17 cellular contexts compared by ENCODE assay signal in the genomic region with DNA sequence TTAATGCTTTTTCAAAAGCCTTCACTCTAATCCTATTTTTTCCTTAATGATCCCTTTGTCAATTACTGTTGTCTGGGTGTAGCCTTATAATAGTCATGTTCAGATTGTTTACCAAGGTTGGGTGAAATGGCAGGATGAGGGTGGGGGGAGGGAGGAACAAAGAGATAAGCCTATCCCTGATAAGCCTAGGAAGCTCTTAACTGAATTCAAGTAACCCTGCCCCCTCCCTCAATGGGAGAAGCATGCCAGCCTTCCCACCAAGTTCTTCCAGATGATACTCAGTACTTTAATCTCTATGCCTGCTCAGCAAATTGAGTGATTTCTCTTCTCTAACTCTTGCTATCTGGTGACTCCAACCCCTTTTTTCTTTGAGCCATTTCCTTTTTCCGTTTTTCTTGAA.
DNase-seq lines count a peak whose midpoint lies in the region; ATAC-seq and TF ChIP-seq lines count a peak whose summit lies in the region.
"Had no signal": no experiment of that assay in that cellular context is flagged by ENCODE, and none has a peak within 500 bp of the region (broad histone marks: within the 10 kb centered on the region; RNA-seq: fewer than 3 reads in every experiment).

No MANE protein-coding gene starts in this region.

- H3K27ac Mint-ChIP-seq in activated CD4-positive, alpha-beta T cell treated with anti-CD3 and anti-CD28 coated beads, Interleukin-2, amount 10 ng/mL, durations not matched to agents 7 days and 5 days = peak overlapping the region; percentile 57
- H3K27ac Mint-ChIP-seq in WTC11 (peak overlapping the region; percentile 41; the same call in 1 of the 2 replicates), T-cell (no peak overlapping the region)
- H3K27ac Mint-ChIP-seq: CD8-positive, alpha-beta T cell had no signal

- TF ChIP-seq EP300 in transverse colon (IDR thresholded peaks at IDR 0.05; ENCODE audit: low read depth) = no peak

- TF ChIP-seq CTCF in WTC11 (IDR thresholded peaks at IDR 0.05) (no peak), transverse colon (IDR thresholded peaks at IDR 0.05) (no peak)

- no peaks in the 10 kb centered on the region for H3K4me1 Mint-ChIP-seq in activated CD4-positive, alpha-beta T cell treated with anti-CD3 and anti-CD28 coated beads, Interleukin-2, amount 10 ng/mL, durations not matched to agents 7 days and 5 days
- H3K4me1 Mint-ChIP-seq in WTC11 (peaks cover 36% of the 10 kb centered on the region), T-cell (no peaks in the 10 kb centered on the region)

- H3K27me3 Mint-ChIP-seq in activated CD4-positive, alpha-beta T cell treated with anti-CD3 and anti-CD28 coated beads, Interleukin-2, amount 10 ng/mL, durations not matched to agents 7 days and 5 days = no peaks in the 10 kb centered on the region
- no peaks in the 10 kb centered on the region for H3K27me3 Mint-ChIP-seq in WTC11 (ENCODE audit: low read depth)
- peaks cover 6 to 9% of the 10 kb centered on the region in 2 donors for H3K27me3 Mint-ChIP-seq in T-cell

- no peak overlapping the region for H3K4me3 Mint-ChIP-seq in activated CD4-positive, alpha-beta T cell treated with anti-CD3 and anti-CD28 coated beads, Interleukin-2, amount 10 ng/mL, durations not matched to agents 7 days and 5 days
- H3K4me3 Mint-ChIP-seq in WTC11 = no peak overlapping the region
- H3K4me3 Mint-ChIP-seq in T-cell = no peak overlapping the region
- H3K4me3 Mint-ChIP-seq: CD8-positive, alpha-beta T cell had no signal

- intact Hi-C loops in transverse colon (cut with DNase I; ENCODE audit: low total_unique reads) = loop anchor here (10.0 kb wide), 3 partner anchors 352 to 642 kb away; no protein-coding TSS in a partner anchor

- peak overlapping the region; percentile 11 for H3K27ac ChIP-seq in mesodermal cell (ENCODE audit: low read depth, low read length, severe bottlenecking)
- H3K27ac ChIP-seq in transverse colon = peak overlapping the region in 3 of 4 donors; percentile 58 to 74 (median 69)
- H3K27ac ChIP-seq: BLaER1 had no signal

- in situ Hi-C loops in transverse colon (cut with MboI; ENCODE audit: low pct_ligation_motif_present in 1 of 4, low pct_unique_long_range_greater_than_20kb in 1 of 4, low sequenced_read_pairs in 3 of 4) = no loop called here

- ATAC-seq in WTC11 (no peak), HG03196 (IDR thresholded peaks at IDR 0.05; ENCODE audit: unreplicated experiment) (no peak), T-cell (replicated peaks in 1 of 4) (no peak)
- ATAC-seq: CD8-positive, alpha-beta T cell; K562; Panc1 had no signal

- peaks cover 9% of the 10 kb centered on the region for H3K9me3 ChIP-seq in mesodermal cell (ENCODE audit: control insufficient read depth, low read length)
- no peaks in the 10 kb centered on the region for H3K9me3 ChIP-seq in transverse colon
- H3K9me3 ChIP-seq: BLaER1 had no signal

- no peak overlapping the region for H3K4me3 ChIP-seq in mesodermal cell (ENCODE audit: extremely low read depth, insufficient read depth, low read length, poor library complexity, severe bottlenecking)
- no peak overlapping the region for H3K4me3 ChIP-seq in transverse colon
- H3K4me3 ChIP-seq: BLaER1, K562 had no signal

- H3K36me3 Mint-ChIP-seq in activated CD4-positive, alpha-beta T cell treated with anti-CD3 and anti-CD28 coated beads, Interleukin-2, amount 10 ng/mL, durations not matched to agents 7 days and 5 days (ENCODE audit: low read depth) = no peaks in the 10 kb centered on the region
- H3K36me3 Mint-ChIP-seq in WTC11 = peaks cover 23% of the 10 kb centered on the region
- no peaks in the 10 kb centered on the region for H3K36me3 Mint-ChIP-seq in T-cell
- H3K36me3 Mint-ChIP-seq: CD8-positive, alpha-beta T cell had no signal

- H3K9me3 Mint-ChIP-seq in activated CD4-positive, alpha-beta T cell treated with anti-CD3 and anti-CD28 coated beads, Interleukin-2, amount 10 ng/mL, durations not matched to agents 7 days and 5 days = no peaks in the 10 kb centered on the region
- H3K9me3 Mint-ChIP-seq in WTC11 = peaks cover 23% of the 10 kb centered on the region
- peaks cover 5 to 9% (median 7%) of the 10 kb centered on the region in 3 donors for H3K9me3 Mint-ChIP-seq in T-cell

- no peak for TF ChIP-seq POLR2A in transverse colon (IDR thresholded peaks at IDR 0.05)

- peaks cover 4% of the 10 kb centered on the region for H3K4me1 ChIP-seq in mesodermal cell (ENCODE audit: control insufficient read depth, insufficient read depth, low read length, poor library complexity, severe bottlenecking)
- peaks cover 0 to 9% (median 0%) of the 10 kb centered on the region in 4 donors for H3K4me1 ChIP-seq in transverse colon
- H3K4me1 ChIP-seq: BLaER1 had no signal

- no peaks in the 10 kb centered on the region for H3K36me3 ChIP-seq in mesodermal cell (ENCODE audit: control insufficient read depth, insufficient read depth, low read length)
- H3K36me3 ChIP-seq in transverse colon = no peaks in the 10 kb centered on the region
- H3K36me3 ChIP-seq: BLaER1 had no signal

- POLR2A ChIA-PET in activated CD4-positive, alpha-beta T cell treated with anti-CD3 and anti-CD28 coated beads, Interleukin-2, amount 10 ng/mL, durations not matched to agents 7 days and 5 days (lab: Charles Lee) = no interaction called here
- POLR2A ChIA-PET in WTC11 (lab: Charles Lee) = no interaction called here
- POLR2A ChIA-PET in T-cell (lab: Charles Lee) = no interaction called here

- CTCF ChIA-PET in activated CD4-positive, alpha-beta T cell treated with anti-CD3 and anti-CD28 coated beads, Interleukin-2, amount 10 ng/mL, durations not matched to agents 7 days and 5 days (lab: Charles Lee) = interaction anchor here (1.5 kb wide), 1 partner anchor 9 kb away, joined by 3 read pairs; no protein-coding TSS in a partner anchor
- CTCF ChIA-PET in WTC11 (lab: Charles Lee) = no interaction called here
- CTCF ChIA-PET in T-cell (lab: Charles Lee) = no interaction called here

- DNase-seq in activated CD4-positive, alpha-beta T cell treated with anti-CD3 and anti-CD28 coated beads, Interleukin-2, amount 10 ng/mL, durations not matched to agents 7 days and 5 days = no peak
- DNase-seq in activated CD4-positive, alpha-beta T cell treated with anti-CD3 and anti-CD28 coated beads, Interleukin-2, amount 50 U/mL, for 48 hours = no peak
- DNase-seq in WTC11 (ENCODE audit: low spot score) (no peak), transverse colon (no peak), pons (ENCODE audit: low spot score) (no peak), T-cell (no peak)
- DNase-seq: 8988T; CD8-positive, alpha-beta T cell; DMS79; HCEC 1CT; NCI-H1930; NCI-H446 had no signal

- no CpG with 5 or more reads among the region's 1 CpG for WGBS in mesodermal cell (ENCODE audit: insufficient coverage in 2 of 2), 2 experiments
- WGBS in transverse colon (ENCODE audit: low coverage in 1 of 2), 2 donors = 70% methylated on average over 1 of the region's 1 CpG; no CpG with 5 or more reads in 1 of the 2 donors

- no peaks in the 10 kb centered on the region for H3K27me3 ChIP-seq in transverse colon
- H3K27me3 ChIP-seq: BLaER1 had no signal

TF ChIP-seq in WTC11, 78 proteins besides CTCF, POLR2A, EP300 and RAD21 (continues in another document):
- TF ChIP-seq TCF7 (CRISPR knock-in tag; IDR thresholded peaks at IDR 0.05; ENCODE audit: low read depth) (no peak), IRF2 (CRISPR knock-in tag; IDR thresholded peaks at IDR 0.05; ENCODE audit: borderline replicate concordance, low read depth) (no peak), ZNF416 (CRISPR knock-in tag; IDR thresholded peaks at IDR 0.05) (no peak)
- TF ChIP-seq, protein P1, sequence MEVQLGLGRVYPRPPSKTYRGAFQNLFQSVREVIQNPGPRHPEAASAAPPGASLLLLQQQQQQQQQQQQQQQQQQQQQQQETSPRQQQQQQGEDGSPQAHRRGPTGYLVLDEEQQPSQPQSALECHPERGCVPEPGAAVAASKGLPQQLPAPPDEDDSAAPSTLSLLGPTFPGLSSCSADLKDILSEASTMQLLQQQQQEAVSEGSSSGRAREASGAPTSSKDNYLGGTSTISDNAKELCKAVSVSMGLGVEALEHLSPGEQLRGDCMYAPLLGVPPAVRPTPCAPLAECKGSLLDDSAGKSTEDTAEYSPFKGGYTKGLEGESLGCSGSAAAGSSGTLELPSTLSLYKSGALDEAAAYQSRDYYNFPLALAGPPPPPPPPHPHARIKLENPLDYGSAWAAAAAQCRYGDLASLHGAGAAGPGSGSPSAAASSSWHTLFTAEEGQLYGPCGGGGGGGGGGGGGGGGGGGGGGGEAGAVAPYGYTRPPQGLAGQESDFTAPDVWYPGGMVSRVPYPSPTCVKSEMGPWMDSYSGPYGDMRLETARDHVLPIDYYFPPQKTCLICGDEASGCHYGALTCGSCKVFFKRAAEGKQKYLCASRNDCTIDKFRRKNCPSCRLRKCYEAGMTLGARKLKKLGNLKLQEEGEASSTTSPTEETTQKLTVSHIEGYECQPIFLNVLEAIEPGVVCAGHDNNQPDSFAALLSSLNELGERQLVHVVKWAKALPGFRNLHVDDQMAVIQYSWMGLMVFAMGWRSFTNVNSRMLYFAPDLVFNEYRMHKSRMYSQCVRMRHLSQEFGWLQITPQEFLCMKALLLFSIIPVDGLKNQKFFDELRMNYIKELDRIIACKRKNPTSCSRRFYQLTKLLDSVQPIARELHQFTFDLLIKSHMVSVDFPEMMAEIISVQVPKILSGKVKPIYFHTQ (CRISPR knock-in tag; IDR thresholded peaks at IDR 0.05) = no peak
- TF ChIP-seq, protein P2, sequence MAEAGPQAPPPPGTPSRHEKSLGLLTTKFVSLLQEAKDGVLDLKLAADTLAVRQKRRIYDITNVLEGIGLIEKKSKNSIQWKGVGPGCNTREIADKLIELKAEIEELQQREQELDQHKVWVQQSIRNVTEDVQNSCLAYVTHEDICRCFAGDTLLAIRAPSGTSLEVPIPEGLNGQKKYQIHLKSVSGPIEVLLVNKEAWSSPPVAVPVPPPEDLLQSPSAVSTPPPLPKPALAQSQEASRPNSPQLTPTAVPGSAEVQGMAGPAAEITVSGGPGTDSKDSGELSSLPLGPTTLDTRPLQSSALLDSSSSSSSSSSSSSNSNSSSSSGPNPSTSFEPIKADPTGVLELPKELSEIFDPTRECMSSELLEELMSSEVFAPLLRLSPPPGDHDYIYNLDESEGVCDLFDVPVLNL (CRISPR knock-in tag; IDR thresholded peaks at IDR 0.05; ENCODE audit: borderline replicate concordance, low read depth) = no peak

Comparison
In these comparisons a context has a peak if more than half of its experiments do, and no peak if none do; other contexts are left out.
1. H3K27ac Mint-ChIP-seq: peak in activated CD4-positive, alpha-beta T cell treated with anti-CD3 and anti-CD28 coated beads, Interleukin-2, amount 10 ng/mL, durations not matched to agents 7 days and 5 days (single experiment) and WTC11 (single experiment); none in T-cell (0 of 2).